In genomic region chr19:6626764-6627163, GRCh38 we compare ENCODE assay signal across 23 cellular contexts. TPM values are rescaled to one million over a fixed set of nuclear protein-coding genes. Genes with fewer than 3 reads are reported as not detected.
A peak's percentile ranks its signal among the peaks of the same experiment; 100 is the strongest.
DNase-seq lines count a peak whose midpoint lies in the region; ATAC-seq and TF ChIP-seq lines count a peak whose summit lies in the region.
"Had no signal": no experiment of that assay in that cellular context is flagged by ENCODE, and none has a peak within 500 bp of the region (broad histone marks: within the 10 kb centered on the region; RNA-seq: fewer than 3 reads in every experiment).

No MANE protein-coding gene starts in this region.

- peaks cover 7% of the 10 kb centered on the region for H3K4me1 Mint-ChIP-seq in activated CD8-positive, alpha-beta T cell treated with anti-CD3 and anti-CD28 coated beads for 36 hours (ENCODE audit: low read depth)
- H3K4me1 Mint-ChIP-seq in activated CD8-positive, alpha-beta T cell treated with anti-CD3 and anti-CD28 coated beads, Interleukin-2, amount 10 ng/mL, durations not matched to agents 7 days and 5 days (ENCODE audit: low read depth) = peaks cover 8% of the 10 kb centered on the region
- H3K4me1 Mint-ChIP-seq in GM23338 (no peaks in the 10 kb centered on the region), endodermal cell (no peaks in the 10 kb centered on the region)

- H3K9me2 ChIP-seq in GM23338 (ENCODE audit: insufficient read depth) = no peaks in the 10 kb centered on the region

- CTCF ChIA-PET in activated CD8-positive, alpha-beta T cell treated with anti-CD3 and anti-CD28 coated beads for 36 hours (lab: Charles Lee) = no interaction called here
- CTCF ChIA-PET in activated CD8-positive, alpha-beta T cell treated with anti-CD3 and anti-CD28 coated beads, Interleukin-2, amount 10 ng/mL, durations not matched to agents 7 days and 5 days (lab: Charles Lee) = no interaction called here

- peaks cover 2% of the 10 kb centered on the region for H3K36me3 Mint-ChIP-seq in activated CD8-positive, alpha-beta T cell treated with anti-CD3 and anti-CD28 coated beads for 36 hours (ENCODE audit: low read depth)
- H3K36me3 Mint-ChIP-seq in activated CD8-positive, alpha-beta T cell treated with anti-CD3 and anti-CD28 coated beads, Interleukin-2, amount 10 ng/mL, durations not matched to agents 7 days and 5 days (ENCODE audit: low read depth) = peaks cover 2% of the 10 kb centered on the region
- H3K36me3 Mint-ChIP-seq in GM23338 (ENCODE audit: low read depth) (peaks cover 27% of the 10 kb centered on the region), endodermal cell (ENCODE audit: low read depth) (peaks cover 5% of the 10 kb centered on the region)
- H3K36me3 Mint-ChIP-seq: CD14-positive monocyte; CD4-positive, alpha-beta memory T cell had no signal

- no peak overlapping the region for H3K9ac ChIP-seq in endodermal cell (ENCODE audit: extremely low read depth, low read length, poor library complexity, severe bottlenecking)
- H3K9ac ChIP-seq: BLaER1 had no signal

- no peak for DNase-seq in activated CD8-positive, alpha-beta T cell treated with anti-CD3 and anti-CD28 coated beads for 36 hours
- DNase-seq in activated CD8-positive, alpha-beta T cell treated with anti-CD3 and anti-CD28 coated beads, Interleukin-2, amount 10 ng/mL, durations not matched to agents 7 days and 5 days = no peak
- peak; percentile 11 for DNase-seq in GM23338 (ENCODE audit: low spot score)
- peak; percentile 0 for DNase-seq in OCI-M1 (lab: John Stamatoyannopoulos, UW)
- no peak for DNase-seq in endodermal cell
- no peak for DNase-seq in NCI-H526 (lab: John Stamatoyannopoulos, UW)
- DNase-seq in GM03348 (ENCODE audit: low spot score) = no peak
- DNase-seq in T-helper 9 cell = no peak
- DNase-seq: CD4-positive, alpha-beta memory T cell; DMS153; DMS79; GDM1; HFFc6; IMR-90 had no signal

- H3K27me3 Mint-ChIP-seq in activated CD8-positive, alpha-beta T cell treated with anti-CD3 and anti-CD28 coated beads for 36 hours = peaks cover 10% of the 10 kb centered on the region
- H3K27me3 Mint-ChIP-seq in activated CD8-positive, alpha-beta T cell treated with anti-CD3 and anti-CD28 coated beads, Interleukin-2, amount 10 ng/mL, durations not matched to agents 7 days and 5 days (ENCODE audit: low read depth) = peaks cover 10% of the 10 kb centered on the region
- H3K27me3 Mint-ChIP-seq in GM23338 (ENCODE audit: insufficient read depth, low read depth, poor library complexity) = peaks cover 8% of the 10 kb centered on the region
- H3K27me3 Mint-ChIP-seq in endodermal cell (ENCODE audit: insufficient read depth) = peaks cover 5% of the 10 kb centered on the region

- ATAC-seq in activated CD8-positive, alpha-beta T cell treated with anti-CD3 and anti-CD28 coated beads for 36 hours = no peak
- ATAC-seq in activated CD8-positive, alpha-beta T cell treated with anti-CD3 and anti-CD28 coated beads, Interleukin-2, amount 10 ng/mL, durations not matched to agents 7 days and 5 days = no peak
- no peak for ATAC-seq in GM23338

- peak overlapping the region; percentile 10 for H3K27ac Mint-ChIP-seq in activated CD8-positive, alpha-beta T cell treated with anti-CD3 and anti-CD28 coated beads for 36 hours
- H3K27ac Mint-ChIP-seq in activated CD8-positive, alpha-beta T cell treated with anti-CD3 and anti-CD28 coated beads, Interleukin-2, amount 10 ng/mL, durations not matched to agents 7 days and 5 days = no peak overlapping the region
- H3K27ac Mint-ChIP-seq in GM23338 = no peak overlapping the region
- no peak overlapping the region for H3K27ac Mint-ChIP-seq in endodermal cell
- H3K27ac Mint-ChIP-seq: CD4-positive, alpha-beta memory T cell; HFFc6 had no signal

- H2AFZ ChIP-seq in GM23338 = no peak overlapping the region

- H3K4me1 ChIP-seq in GM23338 (ENCODE audit: insufficient read depth) (no peaks in the 10 kb centered on the region), endodermal cell (ENCODE audit: control insufficient read depth, insufficient read depth, low read length) (no peaks in the 10 kb centered on the region)
- H3K4me1 ChIP-seq: HAP-1 had no signal

- POLR2A ChIA-PET in activated CD8-positive, alpha-beta T cell treated with anti-CD3 and anti-CD28 coated beads for 36 hours (lab: Charles Lee) = no interaction called here
- POLR2A ChIA-PET in activated CD8-positive, alpha-beta T cell treated with anti-CD3 and anti-CD28 coated beads, Interleukin-2, amount 10 ng/mL, durations not matched to agents 7 days and 5 days (lab: Charles Lee) = no interaction called here

- no peak for TF ChIP-seq CTCF in activated CD8-positive, alpha-beta T cell treated with anti-CD3 and anti-CD28 coated beads for 36 hours (IDR thresholded peaks at IDR 0.05)
- TF ChIP-seq CTCF in GM23338 (conservative IDR thresholded peaks at IDR 0.05; ENCODE audit: low read depth in 2 of 2) = no peak
- TF ChIP-seq CTCF in endodermal cell (conservative IDR thresholded peaks at IDR 0.05) = no peak

- no peak overlapping the region for H3K4me3 Mint-ChIP-seq in activated CD8-positive, alpha-beta T cell treated with anti-CD3 and anti-CD28 coated beads for 36 hours
- H3K4me3 Mint-ChIP-seq in activated CD8-positive, alpha-beta T cell treated with anti-CD3 and anti-CD28 coated beads, Interleukin-2, amount 10 ng/mL, durations not matched to agents 7 days and 5 days = no peak overlapping the region
- no peak overlapping the region for H3K4me3 Mint-ChIP-seq in GM23338
- no peak overlapping the region for H3K4me3 Mint-ChIP-seq in endodermal cell
- H3K4me3 Mint-ChIP-seq: CD4-positive, alpha-beta memory T cell; HFFc6 had no signal

- intact Hi-C loops in activated CD8-positive, alpha-beta T cell treated with anti-CD3 and anti-CD28 coated beads for 36 hours (cut with micrococcal nuclease) = no loop called here

- no peaks in the 10 kb centered on the region for H4K20me1 ChIP-seq in GM23338 (replicated peaks; ENCODE audit: insufficient read depth)
- H4K20me1 ChIP-seq: BLaER1 had no signal

- H3K4me3 ChIP-seq in GM23338 (no peak overlapping the region), endodermal cell (ENCODE audit: low read length) (peak overlapping the region; percentile 53)
- H3K4me3 ChIP-seq: BLaER1, HAP-1 had no signal

- H3K9me3 Mint-ChIP-seq in activated CD8-positive, alpha-beta T cell treated with anti-CD3 and anti-CD28 coated beads for 36 hours = peaks cover 9% of the 10 kb centered on the region
- no peaks in the 10 kb centered on the region for H3K9me3 Mint-ChIP-seq in activated CD8-positive, alpha-beta T cell treated with anti-CD3 and anti-CD28 coated beads, Interleukin-2, amount 10 ng/mL, durations not matched to agents 7 days and 5 days (ENCODE audit: insufficient read depth)
- peaks cover 94% of the 10 kb centered on the region for H3K9me3 Mint-ChIP-seq in GM23338
- peaks cover 78% of the 10 kb centered on the region for H3K9me3 Mint-ChIP-seq in endodermal cell
- H3K9me3 Mint-ChIP-seq: CD4-positive, alpha-beta memory T cell had no signal

- no peaks in the 10 kb centered on the region for H3K79me2 ChIP-seq in GM23338 (replicated peaks; ENCODE audit: insufficient read depth)

- H3K36me3 ChIP-seq in GM23338 (ENCODE audit: insufficient read depth) = 0 out of 2 replicates have a peak, but pooled peaks cover 3% of the 10 kb centered on the region
- no peaks in the 10 kb centered on the region for H3K36me3 ChIP-seq in endodermal cell (ENCODE audit: control insufficient read depth, insufficient read depth, low read length)
- H3K36me3 ChIP-seq: BLaER1, HAP-1 had no signal

- H3K27ac ChIP-seq in GM23338 (ENCODE audit: low read depth) = no peak overlapping the region
- H3K27ac ChIP-seq in endodermal cell (ENCODE audit: low read depth, low read length) = no peak overlapping the region
- H3K27ac ChIP-seq: 22Rv1, BLaER1, HL-60 had no signal

- H3K27me3 ChIP-seq in GM23338 (ENCODE audit: insufficient read depth) (no peaks in the 10 kb centered on the region), endodermal cell (ENCODE audit: control insufficient read depth, insufficient read depth, low read length, poor library complexity, severe bottlenecking) (no peaks in the 10 kb centered on the region)
- H3K27me3 ChIP-seq: BLaER1 had no signal

- H3K4me2 ChIP-seq in GM23338 = no peak overlapping the region
- H3K4me2 ChIP-seq: BLaER1 had no signal

- peaks cover 67% of the 10 kb centered on the region for H3K9me3 ChIP-seq in endodermal cell (ENCODE audit: control insufficient read depth, low read length)

- H3F3A ChIP-seq in GM23338 (replicated peaks; ENCODE audit: low read depth) = no peaks in the 10 kb centered on the region

TF ChIP-seq in GM23338, 12 proteins besides CTCF, POLR2A, EP300 and RAD21 (continues in another document):
- TF ChIP-seq JUNB (IDR thresholded peaks at IDR 0.05; ENCODE audit: unreplicated experiment) (no peak), POLR2AphosphoS5 (IDR thresholded peaks at IDR 0.05; ENCODE audit: low read depth) (no peak), NANOG (IDR thresholded peaks at IDR 0.05; ENCODE audit: borderline replicate concordance) (no peak), STAT1 (IDR thresholded peaks at IDR 0.05; ENCODE audit: unreplicated experiment) (no peak), ZNF114 (CRISPR knock-in tag; IDR thresholded peaks at IDR 0.05) (no peak)

RNA-seq across cellular contexts. Expression of gene CD70, which starts 35.8 kb away (rescaled TPM):
- total RNA-seq in activated CD8-positive, alpha-beta T cell treated with anti-CD3 and anti-CD28 coated beads for 36 hours = 10 to 100 TPM; 24.6 to 26.2 TPM
- 10 to 100 TPM; 16.9 to 17.3 TPM for total RNA-seq in activated CD8-positive, alpha-beta T cell treated with anti-CD3 and anti-CD28 coated beads, Interleukin-2, amount 10 ng/mL, durations not matched to agents 7 days and 5 days
- total RNA-seq in GM23338 (2014; rRNA removed; shearing (Covaris generic)) = 2.0 and 7.3 TPM in 2 replicates
- 7.1 and 7.3 TPM in 2 replicates for polyA plus RNA-seq in GM23338 (2016; fragmentation: Nextera tagmentation; extraction: Ambion mirVana)
- total RNA-seq in endodermal cell = 1 to 10 TPM in 1 of 2 donors, under 1 TPM in 1; 0.92 to 1.8 TPM
- polyA plus RNA-seq in endodermal cell (2013, experiment 1 of 2) = 0.43 TPM
- 0.62 TPM for polyA plus RNA-seq in endodermal cell (2013, experiment 2 of 2)
- total RNA-seq: HFFc6, IMR-90 had no signal
- polyA plus RNA-seq: AG04450, CD14-positive monocyte, IMR-90 had no signal

RNA-seq across cellular contexts. Expression of gene TNFSF14, which starts 43.2 kb away (rescaled TPM):
- 10 to 100 TPM; 41.7 to 43.8 TPM for total RNA-seq in activated CD8-positive, alpha-beta T cell treated with anti-CD3 and anti-CD28 coated beads for 36 hours
- total RNA-seq in activated CD8-positive, alpha-beta T cell treated with anti-CD3 and anti-CD28 coated beads, Interleukin-2, amount 10 ng/mL, durations not matched to agents 7 days and 5 days = 10 to 100 TPM; 47.1 to 47.6 TPM
- not detected in 2 replicates for total RNA-seq in GM23338 (2014; rRNA removed; shearing (Covaris generic))
- polyA plus RNA-seq in GM23338 (2016; fragmentation: Nextera tagmentation; extraction: Ambion mirVana) = not detected in 2 replicates
- total RNA-seq in endodermal cell = under 1 TPM; 0.18 to 0.88 TPM
- 0.11 TPM for polyA plus RNA-seq in endodermal cell (2013, experiment 1 of 2)
- not detected for polyA plus RNA-seq in endodermal cell (2013, experiment 2 of 2)
- total RNA-seq: A673, Daoy, HFFc6, HT1080, IMR-90 had no signal
- polyA plus RNA-seq: AG04450, IMR-90 had no signal

Comparison
In these comparisons a context has a peak if more than half of its experiments do, and no peak if none do; other contexts are left out.
1. DNase-seq: peak in GM23338 (single experiment) and OCI-M1 (single experiment); none in activated CD8-positive, alpha-beta T cell treated with anti-CD3 and anti-CD28 coated beads for 36 hours (single experiment), activated CD8-positive, alpha-beta T cell treated with anti-CD3 and anti-CD28 coated beads, Interleukin-2, amount 10 ng/mL, durations not matched to agents 7 days and 5 days (single experiment), endodermal cell (single experiment), NCI-H526 (0 of 2), GM03348 (single experiment) and T-helper 9 cell (single experiment).
2. RNA of gene TNFSF14, which starts 43.2 kb away (total RNA-seq): 47.1 to 47.6 TPM in activated CD8-positive, alpha-beta T cell treated with anti-CD3 and anti-CD28 coated beads, Interleukin-2, amount 10 ng/mL, durations not matched to agents 7 days and 5 days and 41.7 to 43.8 TPM in activated CD8-positive, alpha-beta T cell treated with anti-CD3 and anti-CD28 coated beads for 36 hours; 0.18 to 0.88 TPM in endodermal cell and not detected in GM23338; every median in the first group is over 10 times any median in the second.